Comparison of ENCODE assay signal across 17 cellular contexts in the genomic region with DNA sequence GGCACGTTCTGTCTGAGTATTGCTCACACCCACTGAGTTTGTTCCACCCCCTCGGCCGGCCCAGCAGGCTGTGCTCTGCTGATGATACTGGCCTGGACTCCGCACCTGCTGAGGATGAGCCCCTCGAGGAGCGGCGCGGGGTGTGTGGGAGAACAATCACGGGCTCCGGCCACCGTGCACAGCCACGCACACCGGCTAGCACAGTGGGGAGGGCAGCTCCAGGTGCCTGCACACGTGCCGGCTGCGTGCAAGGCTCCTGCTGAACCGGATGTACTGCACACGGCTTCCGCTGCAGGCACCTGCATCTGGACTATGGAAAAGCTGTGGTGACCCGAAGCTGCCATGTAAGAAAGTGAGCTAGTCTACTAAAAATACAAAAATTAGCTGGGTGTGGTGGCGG.
"Had no signal": no experiment of that assay in that cellular context is flagged by ENCODE, and none has a peak within 500 bp of the region (broad histone marks: within the 10 kb centered on the region; RNA-seq: fewer than 3 reads in every experiment).

No MANE protein-coding gene starts in this region.

- H3K27me3 ChIP-seq: dorsolateral prefrontal cortex, left lung, neutrophil, tibial artery had no signal

- H3K27ac ChIP-seq: dorsolateral prefrontal cortex, left lung, neutrophil, tibial artery had no signal

- H3K27ac Mint-ChIP-seq: activated T-helper 2 cell treated with anti-CD3 and anti-CD28 coated beads, Interferon-gamma antibody, Interleukin-2, Interleukin-4, amounts not matched to agents 10 μg/mL and 5 μg/mL and 100 μg/mL, durations not matched to agents 14 hours and 24 hours and 36 hours; endodermal cell; naive thymus-derived CD8-positive, alpha-beta T cell; stimulated activated memory B cell treated with anti-CD40 and anti-IgM and Interleukin-4, amounts not matched to agents 10 μg/mL and 1 μg/mL and 100 μg/mL, for 72 hours had no signal

- H3K4me3 ChIP-seq: dorsolateral prefrontal cortex, left lung, tibial artery had no signal

- H3K9me3 ChIP-seq: neutrophil, tibial artery had no signal

- ATAC-seq: left lung; naive thymus-derived CD8-positive, alpha-beta T cell; stimulated activated memory B cell treated with anti-CD40 and anti-IgM and Interleukin-4, amounts not matched to agents 10 μg/mL and 1 μg/mL and 100 μg/mL, for 72 hours had no signal

- H3K27me3 Mint-ChIP-seq: naive thymus-derived CD8-positive, alpha-beta T cell; stimulated activated memory B cell treated with anti-CD40 and anti-IgM and Interleukin-4, amounts not matched to agents 10 μg/mL and 1 μg/mL and 100 μg/mL, for 72 hours had no signal

- H3K36me3 Mint-ChIP-seq: stimulated activated memory B cell treated with anti-CD40 and anti-IgM and Interleukin-4, amounts not matched to agents 10 μg/mL and 1 μg/mL and 100 μg/mL, for 72 hours had no signal

- FAIRE-seq: astrocyte, bronchial epithelial cell, keratinocyte, urothelium cell line had no signal

- DNase-seq: activated CD4-positive, alpha-beta T cell treated with anti-CD3 and anti-CD28 coated beads, Interleukin-2, amount 50 U/mL, for 1 hour; activated CD8-positive, alpha-beta memory T cell treated with anti-CD3 and anti-CD28 coated beads for 24 hours; activated naive CD4-positive, alpha-beta T cell treated with anti-CD3 and anti-CD28 coated beads, Interleukin-2, amount 50 U/mL, for 16 hours; dorsolateral prefrontal cortex; endodermal cell; mesenchymal stem cell; naive thymus-derived CD8-positive, alpha-beta T cell; retina; tibial artery had no signal

- H3K4me1 Mint-ChIP-seq: endodermal cell; naive thymus-derived CD8-positive, alpha-beta T cell; stimulated activated memory B cell treated with anti-CD40 and anti-IgM and Interleukin-4, amounts not matched to agents 10 μg/mL and 1 μg/mL and 100 μg/mL, for 72 hours had no signal

- H3K36me3 ChIP-seq: left lung, neutrophil, tibial artery had no signal

- H3K4me1 ChIP-seq: left lung, tibial artery had no signal

- H3K4me3 Mint-ChIP-seq: endodermal cell; naive thymus-derived CD8-positive, alpha-beta T cell; stimulated activated memory B cell treated with anti-CD40 and anti-IgM and Interleukin-4, amounts not matched to agents 10 μg/mL and 1 μg/mL and 100 μg/mL, for 72 hours had no signal
